11 cellular contexts compared by ENCODE assay signal in genomic region chr2:54589038-54589339, GRCh38.
DNase-seq lines count a peak whose midpoint lies in the region; ATAC-seq and TF ChIP-seq lines count a peak whose summit lies in the region.
"Had no signal": no experiment of that assay in that cellular context is flagged by ENCODE, and none has a peak within 500 bp of the region (broad histone marks: within the 10 kb centered on the region; RNA-seq: fewer than 3 reads in every experiment).

No MANE protein-coding gene starts in this region.

- ATAC-seq in GM19467 (IDR thresholded peaks at IDR 0.05; ENCODE audit: unreplicated experiment) (no peak), GM18498 (IDR thresholded peaks at IDR 0.05; ENCODE audit: unreplicated experiment) (no peak)

- no TSS peak for BruUV-seq in A673 (replicated peaks; lab: Mats Ljungman, UMichigan)

- H3K4me1 Mint-ChIP-seq in activated naive CD8-positive, alpha-beta T cell treated with anti-CD3 and anti-CD28 coated beads for 36 hours: peaks cover 82% of the 10 kb centered on the region

- H3K27ac Mint-ChIP-seq in activated naive CD8-positive, alpha-beta T cell treated with anti-CD3 and anti-CD28 coated beads for 36 hours: peak overlapping the region; percentile 94

- H3K4me1 ChIP-seq in A673 (ENCODE audit: insufficient read depth, low read length, poor library complexity, severe bottlenecking) (peaks cover 70% of the 10 kb centered on the region), mesodermal cell (ENCODE audit: control insufficient read depth, insufficient read depth, low read length, poor library complexity, severe bottlenecking) (peaks cover 36% of the 10 kb centered on the region)

- H3K27ac ChIP-seq in A673 (ENCODE audit: low read depth, low read length, poor library complexity, severe bottlenecking) (peak overlapping the region; percentile 75), mesodermal cell (ENCODE audit: low read depth, low read length, severe bottlenecking) (peak overlapping the region; percentile 87)
- H3K27ac ChIP-seq: ovary, vagina had no signal

- WGBS in mesodermal cell (ENCODE audit: insufficient coverage in 2 of 2), 2 experiments: 92 to 100% methylated on average over 3 of the region's 4 CpGs

- H3K4me3 ChIP-seq in A673 (ENCODE audit: low read depth, low read length, poor library complexity, severe bottlenecking) (no peak overlapping the region), GM08714 (ENCODE audit: low read length) (peak overlapping the region; percentile 16; the same call in 1 of the 2 replicates), mesodermal cell (ENCODE audit: extremely low read depth, insufficient read depth, low read length, poor library complexity, severe bottlenecking) (no peak overlapping the region)
- H3K4me3 ChIP-seq: ovary, vagina had no signal

- intact Hi-C loops in A673 (cut with micrococcal nuclease; ENCODE audit: unreplicated experiment): no loop called here

- no peak for TF ChIP-seq CTCF in A673 (conservative IDR thresholded peaks at IDR 0.05; ENCODE audit: low read depth, low read length)

- CTCF ChIA-PET in A673 (lab: Charles Lee): no interaction called here

- H3K36me3 ChIP-seq in A673 (ENCODE audit: insufficient read depth, low read length, poor library complexity, severe bottlenecking): no peaks in the 10 kb centered on the region
- H3K36me3 ChIP-seq in mesodermal cell (ENCODE audit: control insufficient read depth, insufficient read depth, low read length): peaks cover 11% of the 10 kb centered on the region
- H3K36me3 ChIP-seq: ovary, vagina had no signal

- H3K27me3 Mint-ChIP-seq in activated naive CD8-positive, alpha-beta T cell treated with anti-CD3 and anti-CD28 coated beads for 36 hours: no peaks in the 10 kb centered on the region

- H3K9me3 ChIP-seq in A673 (ENCODE audit: low read depth, low read length, poor library complexity, severe bottlenecking) (no peaks in the 10 kb centered on the region), mesodermal cell (ENCODE audit: control insufficient read depth, low read length) (no peaks in the 10 kb centered on the region)
- H3K9me3 ChIP-seq: ovary, vagina had no signal

- H3K9me3 Mint-ChIP-seq in activated naive CD8-positive, alpha-beta T cell treated with anti-CD3 and anti-CD28 coated beads for 36 hours: no peaks in the 10 kb centered on the region

- DNase-seq in A673 (ENCODE audit: low spot score): no peak
- no peak for DNase-seq in activated naive CD8-positive, alpha-beta T cell treated with anti-CD3 and anti-CD28 coated beads for 36 hours
- DNase-seq in ureter (ENCODE audit: low spot score): no peak
- DNase-seq in stimulated activated naive CD4-positive, alpha-beta T cell (lab: John Stamatoyannopoulos, UW): no peak
- DNase-seq: NCI-H1436, ovary had no signal

- H3K4me3 Mint-ChIP-seq in activated naive CD8-positive, alpha-beta T cell treated with anti-CD3 and anti-CD28 coated beads for 36 hours: peak overlapping the region; percentile 68

- no peaks in the 10 kb centered on the region for H3K27me3 ChIP-seq in A673 (replicated peaks; ENCODE audit: insufficient read depth, low read depth, low read length, poor library complexity)
- H3K27me3 ChIP-seq: ovary, vagina had no signal

- H3K36me3 Mint-ChIP-seq in activated naive CD8-positive, alpha-beta T cell treated with anti-CD3 and anti-CD28 coated beads for 36 hours: peaks cover 11% of the 10 kb centered on the region

- POLR2A ChIA-PET in A673 (lab: Charles Lee; ENCODE audit: low non-redundant PET): interaction anchor here (0.5 kb wide), 1 partner anchor 189 kb away, joined by 3 read pairs; no protein-coding TSS in a partner anchor
